In the genomic region with DNA sequence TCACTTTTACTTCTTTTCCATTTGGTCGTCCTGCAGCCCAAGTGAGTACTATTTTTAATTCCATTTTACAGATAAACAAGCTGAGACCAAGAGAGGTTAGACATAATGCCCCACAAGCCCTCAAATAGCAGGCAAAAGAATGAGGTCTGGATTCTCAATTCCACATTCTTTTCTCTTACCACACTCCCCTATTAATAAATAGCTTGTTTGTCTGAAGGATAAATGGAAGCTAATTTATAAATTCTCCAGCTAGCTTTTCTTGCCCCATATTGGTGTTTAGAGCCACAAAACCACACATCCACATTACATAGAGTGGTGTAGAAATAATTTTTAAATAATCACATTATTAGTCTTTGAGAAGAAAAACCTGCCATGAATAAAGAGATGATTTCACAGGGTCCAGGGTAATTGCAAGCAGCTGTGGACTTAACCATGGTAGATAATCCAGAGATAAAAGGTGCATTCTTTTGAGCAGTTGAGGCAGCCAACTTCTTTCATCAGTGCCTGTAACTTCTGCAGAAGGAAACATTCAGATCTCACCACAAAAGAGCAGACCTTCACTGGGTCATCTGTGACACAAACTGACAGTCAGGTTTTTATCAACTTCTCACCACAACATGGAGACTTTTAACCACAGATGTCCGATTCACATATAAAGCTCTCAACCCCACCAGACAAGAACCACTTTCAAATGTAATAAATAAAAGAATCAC, we compare ENCODE assay signal across 8 cellular contexts.
DNase-seq lines count a peak whose midpoint lies in the region; ATAC-seq and TF ChIP-seq lines count a peak whose summit lies in the region.
"Had no signal": no experiment of that assay in that cellular context is flagged by ENCODE, and none has a peak within 500 bp of the region (broad histone marks: within the 10 kb centered on the region; RNA-seq: fewer than 3 reads in every experiment).

No MANE protein-coding gene starts in this region.

- no peak overlapping the region for H3K4me3 ChIP-seq in uterus

- DNase-seq in OCI-M1 (lab: John Stamatoyannopoulos, UW) (peak; percentile 46), NCI-H510A treated with DMSO at 0.1 percent for 48 hours (lab: John Stamatoyannopoulos, UW) (no peak), uterus (no peak)
- DNase-seq in natural killer cell treated with Interleukin-12 subunit alpha and Interleukin-12 subunit beta and Interleukin-15 and Interleukin-18, amount 100 ng/mL, for 72 hours (ENCODE audit: low spot score) = no peak
- DNase-seq: SIG-M5 had no signal

- peaks cover 49% of the 10 kb centered on the region in 2 donors for H3K4me1 Mint-ChIP-seq in natural killer cell treated with Interleukin-12 subunit alpha and Interleukin-12 subunit beta and Interleukin-15 and Interleukin-18, amount 100 ng/mL, for 72 hours (ENCODE audit: low read depth in 2 of 2)

- no peaks in the 10 kb centered on the region for H3K4me1 ChIP-seq in uterus

- H3K27me3 Mint-ChIP-seq in natural killer cell treated with Interleukin-12 subunit alpha and Interleukin-12 subunit beta and Interleukin-15 and Interleukin-18, amount 100 ng/mL, for 72 hours = no peaks in the 10 kb centered on the region

- intact Hi-C loops in uterus (cut with DNase I; ENCODE audit: low total_unique reads) = no loop called here

- H3K9me3 ChIP-seq in uterus = no peaks in the 10 kb centered on the region

- ATAC-seq in GM18870 (IDR thresholded peaks at IDR 0.05; ENCODE audit: unreplicated experiment) (peak; percentile 77), HG02852 (IDR thresholded peaks at IDR 0.05; ENCODE audit: unreplicated experiment) (peak; percentile 76), HG03457 (IDR thresholded peaks at IDR 0.05; ENCODE audit: unreplicated experiment) (no peak)
- ATAC-seq in natural killer cell treated with Interleukin-12 subunit alpha and Interleukin-12 subunit beta and Interleukin-15 and Interleukin-18, amount 100 ng/mL, for 72 hours = peak; percentile 64 to 66

- H3K27ac Mint-ChIP-seq in natural killer cell treated with Interleukin-12 subunit alpha and Interleukin-12 subunit beta and Interleukin-15 and Interleukin-18, amount 100 ng/mL, for 72 hours = peak overlapping the region; percentile 3 to 44

- TF ChIP-seq CTCF in uterus (IDR thresholded peaks at IDR 0.05) = no peak

- H3K27me3 ChIP-seq in uterus = no peaks in the 10 kb centered on the region

- H3K36me3 Mint-ChIP-seq in natural killer cell treated with Interleukin-12 subunit alpha and Interleukin-12 subunit beta and Interleukin-15 and Interleukin-18, amount 100 ng/mL, for 72 hours = peaks cover 4% of the 10 kb centered on the region

- no peak for TF ChIP-seq POLR2A in uterus (IDR thresholded peaks at IDR 0.05)

- H3K27ac ChIP-seq in uterus = no peak overlapping the region

- H3K4me3 Mint-ChIP-seq in natural killer cell treated with Interleukin-12 subunit alpha and Interleukin-12 subunit beta and Interleukin-15 and Interleukin-18, amount 100 ng/mL, for 72 hours = no peak overlapping the region

- H3K36me3 ChIP-seq in uterus = no peaks in the 10 kb centered on the region

- peaks cover 3% of the 10 kb centered on the region for H3K9me3 Mint-ChIP-seq in natural killer cell treated with Interleukin-12 subunit alpha and Interleukin-12 subunit beta and Interleukin-15 and Interleukin-18, amount 100 ng/mL, for 72 hours
